ENCODE assay signal across 23 cellular contexts in the genomic region with DNA sequence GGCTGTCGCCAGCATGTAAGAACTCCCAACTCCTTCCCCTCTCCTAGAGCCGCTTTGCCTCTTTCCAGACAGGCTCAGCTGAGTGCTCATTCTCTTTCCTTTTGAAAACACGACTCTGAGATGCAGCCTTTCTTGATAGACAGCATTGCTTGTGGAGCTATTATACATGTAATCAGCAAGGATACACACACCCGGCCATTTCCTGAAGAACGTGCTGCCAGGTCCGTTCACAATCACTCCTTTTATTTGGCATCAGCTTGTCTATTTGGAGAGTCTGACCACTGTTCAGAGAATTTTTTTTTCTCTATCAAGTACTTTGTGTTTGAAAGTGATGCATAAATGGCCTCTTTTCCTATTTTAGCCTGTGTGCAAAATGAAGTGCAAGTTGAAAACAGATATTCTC.
DNase-seq lines count a peak whose midpoint lies in the region; ATAC-seq and TF ChIP-seq lines count a peak whose summit lies in the region.
"Had no signal": no experiment of that assay in that cellular context is flagged by ENCODE, and none has a peak within 500 bp of the region (broad histone marks: within the 10 kb centered on the region; RNA-seq: fewer than 3 reads in every experiment).

No MANE protein-coding gene starts in this region.

- H3K36me3 ChIP-seq in mesendoderm (ENCODE audit: control insufficient read depth, insufficient read depth, low read length) = no peaks in the 10 kb centered on the region
- H3K36me3 ChIP-seq: left lung had no signal

- ATAC-seq in HG02678 (IDR thresholded peaks at IDR 0.05; ENCODE audit: unreplicated experiment) (no peak), HG03520 (IDR thresholded peaks at IDR 0.05; ENCODE audit: unreplicated experiment) (no peak)
- ATAC-seq: activated CD4-positive, alpha-beta T cell treated with anti-CD3 and anti-CD28 coated beads for 36 hours; left lung had no signal

- H3K23ac ChIP-seq in mesendoderm (ENCODE audit: low read length) = no peak overlapping the region

- H3K4me1 ChIP-seq in mesendoderm (ENCODE audit: control insufficient read depth, low read depth, low read length) = no peaks in the 10 kb centered on the region
- H3K4me1 ChIP-seq: left lung, testis had no signal

- WGBS in mesendoderm (ENCODE audit: extremely low coverage, insufficient coverage, low lambda C conversion rate) = no CpG with 5 or more reads among the region's 6 CpGs

- no peak overlapping the region for H2BK15ac ChIP-seq in mesendoderm (replicated peaks; ENCODE audit: low read depth)

- peak; percentile 9 for DNase-seq in NCI-H146 treated with DMSO at 0.1 percent for 48 hours (lab: John Stamatoyannopoulos, UW; ENCODE audit: unreplicated experiment)
- DNase-seq in SK-MEL-5 (ENCODE audit: low read depth, low spot score) = peak; percentile 79
- DNase-seq in fibroblast of the aortic adventitia (ENCODE audit: low read depth) = peak; percentile 32
- no peak for DNase-seq in mesendoderm
- no peak for DNase-seq in UCSD-AML1 (lab: John Stamatoyannopoulos, UW; ENCODE audit: unreplicated experiment)
- no peak for DNase-seq in NCI-H2107 (lab: John Stamatoyannopoulos, UW)
- DNase-seq: activated CD4-positive, alpha-beta T cell treated with anti-CD3 and anti-CD28 coated beads for 36 hours; activated T-cell treated with anti-CD3 and anti-CD28 coated beads, Interleukin-2, amount 50 U/mL, for 48 hours; anterior cingulate cortex; CD4-positive, CD25-positive, alpha-beta regulatory T cell; DMS 273 treated with DMSO at 0.1 percent for 48 hours; effector CD8-positive, alpha-beta T cell; left lung; NCI-H1417; NCI-H2171 treated with DMSO at 0.1 percent for 48 hours; NCI-H82; OCI-M1; SHP77; stimulated activated CD4-positive, alpha-beta T cell treated with anti-CD3 and anti-CD28 coated beads, Interleukin-4, amount 100 ng/mL, for 1 hour; stimulated activated naive CD4-positive, alpha-beta T cell; testis had no signal

- H3K27ac ChIP-seq in mesendoderm (ENCODE audit: low read depth, low read length) = no peak overlapping the region
- H3K27ac ChIP-seq: testis had no signal

- H3K4me3 ChIP-seq in fibroblast of the aortic adventitia (ENCODE audit: low read depth, low read length) (no peak overlapping the region), mesendoderm (ENCODE audit: low read length) (no peak overlapping the region)
- H3K4me3 ChIP-seq: left lung, testis had no signal

- peaks cover 2% of the 10 kb centered on the region for H3K79me1 ChIP-seq in mesendoderm (ENCODE audit: low read length)

- H4K8ac ChIP-seq in mesendoderm (ENCODE audit: low read depth, low read length) = no peak overlapping the region

- no peak overlapping the region for H2AK5ac ChIP-seq in mesendoderm (ENCODE audit: low read length)

- H3K27me3 ChIP-seq in mesendoderm (ENCODE audit: insufficient read depth, low read length, poor library complexity) = no peaks in the 10 kb centered on the region
- H3K27me3 ChIP-seq: left lung, testis had no signal

- TF ChIP-seq CTCF in fibroblast of the aortic adventitia (IDR thresholded peaks at IDR 0.05; ENCODE audit: insufficient read depth, low read length) = no peak

- peak overlapping the region; percentile 42 for H4K5ac ChIP-seq in mesendoderm (ENCODE audit: low read length)

- H2BK5ac ChIP-seq in mesendoderm (ENCODE audit: low read length) = no peak overlapping the region

- no peak overlapping the region for H2BK120ac ChIP-seq in mesendoderm (ENCODE audit: low read depth, low read length)

- H3K4ac ChIP-seq in mesendoderm (ENCODE audit: low read depth, low read length) = no peak overlapping the region

- no peaks in the 10 kb centered on the region for H3K79me2 ChIP-seq in mesendoderm (ENCODE audit: control insufficient read depth, insufficient read depth, low read length)

- in situ Hi-C loops in SK-MEL-5 (cut with HindIII; ENCODE audit: low pct_unique_long_range_greater_than_20kb, low sequenced_read_pairs) = no loop called here

- H3K9ac ChIP-seq in mesendoderm (ENCODE audit: low read length) = no peak overlapping the region

- H3K18ac ChIP-seq in mesendoderm (ENCODE audit: low read length) = no peak overlapping the region

- no peak overlapping the region for H3K56ac ChIP-seq in mesendoderm (ENCODE audit: low read length)

- no peak overlapping the region for H3K4me2 ChIP-seq in mesendoderm (ENCODE audit: low read length)

Comparison
In these comparisons a context has a peak if more than half of its experiments do, and no peak if none do; other contexts are left out.
1. DNase-seq: peak in NCI-H146 treated with DMSO at 0.1 percent for 48 hours (single experiment), SK-MEL-5 (single experiment) and fibroblast of the aortic adventitia (single experiment); none in mesendoderm (single experiment), UCSD-AML1 (single experiment) and NCI-H2107 (single experiment).